32 cellular contexts compared by ENCODE assay signal in genomic region chrX:148664171-148664570, GRCh38.
DNase-seq lines count a peak whose midpoint lies in the region; ATAC-seq and TF ChIP-seq lines count a peak whose summit lies in the region.
"Had no signal": no experiment of that assay in that cellular context is flagged by ENCODE, and none has a peak within 500 bp of the region (broad histone marks: within the 10 kb centered on the region; RNA-seq: fewer than 3 reads in every experiment).

No MANE protein-coding gene starts in this region.

- no peaks in the 10 kb centered on the region for H3K27me3 ChIP-seq in right atrium auricular region
- H3K27me3 ChIP-seq: BE2C; BLaER1; BLaER1 treated with 17β-estradiol and CSF1 and Interleukin-3, amounts not matched to agents 10 nM and 100 nM had no signal

- no peaks in the 10 kb centered on the region for H3K36me3 ChIP-seq in right atrium auricular region
- H3K36me3 ChIP-seq: BE2C had no signal

- DNase-seq in G401 (ENCODE audit: low spot score) (peak; percentile 91), cerebellar cortex (ENCODE audit: low spot score) (peak; percentile 88), cerebellar nuclear complex (lab: John Stamatoyannopoulos, UW) (peak; percentile 56 to 69), cerebellum (ENCODE audit: low spot score) (peak; percentile 59), right atrium auricular region (ENCODE audit: low spot score) (no peak), GM19240 (ENCODE audit: insufficient read length, low spot score) (no peak)
- DNase-seq: 8988T; ACHN; AML-193; BE2C; Caco-2; Calu3; CD4-positive, alpha-beta memory T cell; CD4-positive, alpha-beta T cell; CD4-positive, CD25-positive, alpha-beta regulatory T cell; CD8-positive, alpha-beta memory T cell; CD8-positive, alpha-beta T cell; COR-L47; DMS 273 treated with DMSO at 0.1 percent for 48 hours; DMS153; DMS53; DMS79; DMS79 treated with DMSO at 0.1 percent for 48 hours; DND-41; EL had no signal

- in situ Hi-C loops in G401 (cut with HindIII; ENCODE audit: low sequenced_read_pairs): no loop called here

- H3K27ac ChIP-seq in right atrium auricular region: no peak overlapping the region
- H3K27ac ChIP-seq: 22Rv1; A549; BLaER1; BLaER1 treated with 17β-estradiol and CSF1 and Interleukin-3, amounts not matched to agents 10 nM and 100 nM; C4-2B had no signal

- no peak overlapping the region for H3K4me3 ChIP-seq in right atrium auricular region
- H3K4me3 ChIP-seq: A549; BLaER1 treated with 17β-estradiol and CSF1 and Interleukin-3, amounts not matched to agents 10 nM and 100 nM had no signal

- ATAC-seq in GM18519 (IDR thresholded peaks at IDR 0.05; ENCODE audit: low FRiP score, unreplicated experiment) (no peak), GM21619 (IDR thresholded peaks at IDR 0.05; ENCODE audit: unreplicated experiment) (no peak)
- ATAC-seq: A549; CD8-positive, alpha-beta T cell had no signal

- no peak for TF ChIP-seq CTCF in right atrium auricular region (IDR thresholded peaks at IDR 0.05)

- H3K9me3 ChIP-seq in right atrium auricular region: peaks cover 4 to 10% of the 10 kb centered on the region in 2 donors
- H3K9me3 ChIP-seq: A549, BE2C, Caco-2 had no signal

- H3K4me1 ChIP-seq in right atrium auricular region: no peaks in the 10 kb centered on the region
- H3K4me1 ChIP-seq: A549, BE2C, Caco-2 had no signal

Comparison
In these comparisons a context has a peak if more than half of its experiments do, and no peak if none do; other contexts are left out.
1. DNase-seq: peak in G401 (single experiment), cerebellar cortex (single experiment), cerebellar nuclear complex (2 of 2) and cerebellum (single experiment); none in right atrium auricular region (single experiment) and GM19240 (single experiment).